Comparison of ENCODE assay signal across 8 cellular contexts in genomic region chr5:31232273-31232888, GRCh38. TPM values are rescaled to one million over a fixed set of nuclear protein-coding genes. Genes with fewer than 3 reads are reported as not detected.
DNase-seq lines count a peak whose midpoint lies in the region; ATAC-seq, FAIRE-seq and TF ChIP-seq lines count a peak whose summit lies in the region.

No MANE protein-coding gene starts in this region.

- no peaks in the 10 kb centered on the region for H3K36me3 ChIP-seq in bronchial epithelial cell (ENCODE audit: control insufficient read depth, insufficient read depth, low read length)

- no peak for FAIRE-seq in bronchial epithelial cell (lab: Jason Lieb, UNC)

- ATAC-seq in GM19043 (IDR thresholded peaks at IDR 0.05; ENCODE audit: low read depth, unreplicated experiment) (peak; percentile 64), HG03354 (IDR thresholded peaks at IDR 0.05; ENCODE audit: poor library complexity, severe bottlenecking, unreplicated experiment) (peak; percentile 87), left lobe of liver (peak; percentile 98), HG03457 (IDR thresholded peaks at IDR 0.05; ENCODE audit: unreplicated experiment) (no peak)

- no peak overlapping the region for H3K4me3 ChIP-seq in bronchial epithelial cell (ENCODE audit: low read depth, low read length)

- peak; percentile 47 for DNase-seq in COR-L47 (lab: John Stamatoyannopoulos, UW)
- DNase-seq in NCI-H69 (lab: John Stamatoyannopoulos, UW) = peak; percentile 87
- peak; percentile 62 for DNase-seq in bronchial epithelial cell (ENCODE audit: low read depth)
- no peak for DNase-seq in left lobe of liver (ENCODE audit: low spot score)
- no peak for DNase-seq in NCI-H1436 (lab: John Stamatoyannopoulos, UW)

- TF ChIP-seq CTCF in bronchial epithelial cell (IDR thresholded peaks at IDR 0.05; ENCODE audit: insufficient read depth, low read length, severe bottlenecking) = peak; percentile 72

- no peaks in the 10 kb centered on the region for H3K27me3 ChIP-seq in bronchial epithelial cell (ENCODE audit: control insufficient read depth, insufficient read depth, low read length)

RNA-seq across cellular contexts. Expression of gene CDH6, which starts 38.9 kb away (rescaled TPM):
- 0.13 and 9.5 TPM in 2 replicates for total RNA-seq in bronchial epithelial cell
- 1.3 TPM for total RNA-seq in left lobe of liver

Comparison
In these comparisons a context has a peak if more than half of its experiments do, and no peak if none do; other contexts are left out.
1. DNase-seq: peak in COR-L47 (single experiment), NCI-H69 (single experiment) and bronchial epithelial cell (single experiment); none in left lobe of liver (single experiment) and NCI-H1436 (single experiment).